In genomic region chr3:197736491-197737318, GRCh38 we compare ENCODE assay signal across 1 cellular context.
TF ChIP-seq lines count a peak whose summit lies in the region.

Gene RUBCN (minus strand): TSS chr3:197736904. CDS start chr3:197736719, 185 bp downstream.

TF ChIP-seq in K562, 482 proteins besides CTCF, POLR2A, EP300 and RAD21 (continued from another document and continues in another):
- TF ChIP-seq, protein P1, sequence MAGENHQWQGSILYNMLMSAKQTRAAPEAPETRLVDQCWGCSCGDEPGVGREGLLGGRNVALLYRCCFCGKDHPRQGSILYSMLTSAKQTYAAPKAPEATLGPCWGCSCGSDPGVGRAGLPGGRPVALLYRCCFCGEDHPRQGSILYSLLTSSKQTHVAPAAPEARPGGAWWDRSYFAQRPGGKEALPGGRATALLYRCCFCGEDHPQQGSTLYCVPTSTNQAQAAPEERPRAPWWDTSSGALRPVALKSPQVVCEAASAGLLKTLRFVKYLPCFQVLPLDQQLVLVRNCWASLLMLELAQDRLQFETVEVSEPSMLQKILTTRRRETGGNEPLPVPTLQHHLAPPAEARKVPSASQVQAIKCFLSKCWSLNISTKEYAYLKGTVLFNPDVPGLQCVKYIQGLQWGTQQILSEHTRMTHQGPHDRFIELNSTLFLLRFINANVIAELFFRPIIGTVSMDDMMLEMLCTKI (IDR thresholded peaks at IDR 0.05; ENCODE audit: partially characterized antibody) = no peak
- TF ChIP-seq ZNF780A (CRISPR knock-in tag; IDR thresholded peaks at IDR 0.05) (no peak), CHAMP1 (IDR thresholded peaks at IDR 0.05) (no peak), ETV1 (tag; conservative IDR thresholded peaks at IDR 0.05; ENCODE audit: low read depth) (peak; percentile 79), ZBTB5 (IDR thresholded peaks at IDR 0.05) (no peak), SREBF2 (CRISPR knock-in tag; IDR thresholded peaks at IDR 0.05) (no peak), FOXM1 (IDR thresholded peaks at IDR 0.05; ENCODE audit: low read depth) (no peak; the same call in none of the 2 replicates), FOXM1 (CRISPR knock-in tag; IDR thresholded peaks at IDR 0.05; ENCODE audit: low read depth) (peak; percentile 80), MIER1 (IDR thresholded peaks at IDR 0.05; ENCODE audit: low read depth) (no peak), MAFF (IDR thresholded peaks at IDR 0.05; ENCODE audit: low read length) (no peak), JUN (IDR thresholded peaks at IDR 0.05; ENCODE audit: borderline replicate concordance, low read depth, low read length) (peak; percentile 42; the same call in 1 of the 2 replicates), JUN (CRISPR knock-in tag; IDR thresholded peaks at IDR 0.05; ENCODE audit: borderline replicate concordance) (0 out of 2 replicates have a peak, but pooled peaks have one; percentile 40), SPI1 (IDR thresholded peaks at IDR 0.05; ENCODE audit: borderline replicate concordance, low read depth, low read length) (no peak), POLR3G (IDR thresholded peaks at IDR 0.05; ENCODE audit: extremely low read depth, insufficient read length, insufficient replicate concordance) (no peak), CREB3 (tag; conservative IDR thresholded peaks at IDR 0.05; ENCODE audit: low read depth) (no peak), LARP7 (IDR thresholded peaks at IDR 0.05) (no peak), ZNF174 (CRISPR knock-in tag; IDR thresholded peaks at IDR 0.05) (no peak), CHD4 (IDR thresholded peaks at IDR 0.05; ENCODE audit: insufficient read depth, insufficient replicate concordance, low read depth, low read length, poor library complexity, severe bottlenecking) (no peak), TRIM25 (IDR thresholded peaks at IDR 0.05; ENCODE audit: borderline replicate concordance) (no peak), MCM2 (IDR thresholded peaks at IDR 0.05; ENCODE audit: low read depth) (no peak), IRF2 (CRISPR knock-in tag; IDR thresholded peaks at IDR 0.05) (no peak), CBFA2T2 (conservative IDR thresholded peaks at IDR 0.05) (no peak), SRSF7 (optimal IDR thresholded peaks at IDR 0.05; ENCODE audit: low read depth, low read length) (no peak), SMAD2 (IDR thresholded peaks at IDR 0.05; ENCODE audit: low read depth, low read length) (no peak), ZNF282 (CRISPR knock-in tag; IDR thresholded peaks at IDR 0.05) (no peak), CREBBP (IDR thresholded peaks at IDR 0.05; ENCODE audit: low read depth, low read length) (no peak), TAL1 (IDR thresholded peaks at IDR 0.05) (no peak), RNF2 (IDR thresholded peaks at IDR 0.05) (0 out of 2 replicates have a peak, but pooled peaks have one; percentile 18), TGIF2 (CRISPR knock-in tag; IDR thresholded peaks at IDR 0.05) (peak; percentile 66), LEF1 (IDR thresholded peaks at IDR 0.05) (no peak), NFRKB (IDR thresholded peaks at IDR 0.05; ENCODE audit: low read depth) (no peak), POLR2H (tag; IDR thresholded peaks at IDR 0.05; ENCODE audit: low read depth) (peak; percentile 61; the same call in 1 of the 2 replicates), ZNF764 (CRISPR knock-in tag; IDR thresholded peaks at IDR 0.05; ENCODE audit: low read depth) (no peak), ZNF583 (CRISPR knock-in tag; IDR thresholded peaks at IDR 0.05) (peak; percentile 44; the same call in 1 of the 2 replicates), SOX6 (IDR thresholded peaks at IDR 0.05) (no peak), EZH2 (IDR thresholded peaks at IDR 0.05; ENCODE audit: borderline replicate concordance, low read depth, low read length) (no peak), MECOM (CRISPR knock-in tag; IDR thresholded peaks at IDR 0.05) (no peak), RBM22 (IDR thresholded peaks at IDR 0.05; ENCODE audit: low read depth, low read length, poor library complexity, severe bottlenecking) (no peak), NR2C1 (IDR thresholded peaks at IDR 0.05) (no peak), NR2C1 (tag; IDR thresholded peaks at IDR 0.05) (no peak), ZNF316 (IDR thresholded peaks at IDR 0.05) (no peak)
- TF ChIP-seq, protein P2, sequence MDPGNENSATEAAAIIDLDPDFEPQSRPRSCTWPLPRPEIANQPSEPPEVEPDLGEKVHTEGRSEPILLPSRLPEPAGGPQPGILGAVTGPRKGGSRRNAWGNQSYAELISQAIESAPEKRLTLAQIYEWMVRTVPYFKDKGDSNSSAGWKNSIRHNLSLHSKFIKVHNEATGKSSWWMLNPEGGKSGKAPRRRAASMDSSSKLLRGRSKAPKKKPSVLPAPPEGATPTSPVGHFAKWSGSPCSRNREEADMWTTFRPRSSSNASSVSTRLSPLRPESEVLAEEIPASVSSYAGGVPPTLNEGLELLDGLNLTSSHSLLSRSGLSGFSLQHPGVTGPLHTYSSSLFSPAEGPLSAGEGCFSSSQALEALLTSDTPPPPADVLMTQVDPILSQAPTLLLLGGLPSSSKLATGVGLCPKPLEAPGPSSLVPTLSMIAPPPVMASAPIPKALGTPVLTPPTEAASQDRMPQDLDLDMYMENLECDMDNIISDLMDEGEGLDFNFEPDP (CRISPR knock-in tag; IDR thresholded peaks at IDR 0.05) = no peak; the same call in 1 of the 2 replicates
- TF ChIP-seq, protein P3, sequence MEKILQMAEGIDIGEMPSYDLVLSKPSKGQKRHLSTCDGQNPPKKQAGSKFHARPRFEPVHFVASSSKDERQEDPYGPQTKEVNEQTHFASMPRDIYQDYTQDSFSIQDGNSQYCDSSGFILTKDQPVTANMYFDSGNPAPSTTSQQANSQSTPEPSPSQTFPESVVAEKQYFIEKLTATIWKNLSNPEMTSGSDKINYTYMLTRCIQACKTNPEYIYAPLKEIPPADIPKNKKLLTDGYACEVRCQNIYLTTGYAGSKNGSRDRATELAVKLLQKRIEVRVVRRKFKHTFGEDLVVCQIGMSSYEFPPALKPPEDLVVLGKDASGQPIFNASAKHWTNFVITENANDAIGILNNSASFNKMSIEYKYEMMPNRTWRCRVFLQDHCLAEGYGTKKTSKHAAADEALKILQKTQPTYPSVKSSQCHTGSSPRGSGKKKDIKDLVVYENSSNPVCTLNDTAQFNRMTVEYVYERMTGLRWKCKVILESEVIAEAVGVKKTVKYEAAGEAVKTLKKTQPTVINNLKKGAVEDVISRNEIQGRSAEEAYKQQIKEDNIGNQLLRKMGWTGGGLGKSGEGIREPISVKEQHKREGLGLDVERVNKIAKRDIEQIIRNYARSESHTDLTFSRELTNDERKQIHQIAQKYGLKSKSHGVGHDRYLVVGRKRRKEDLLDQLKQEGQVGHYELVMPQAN (IDR thresholded peaks at IDR 0.05; ENCODE audit: borderline replicate concordance) = no peak
- TF ChIP-seq, protein P4, sequence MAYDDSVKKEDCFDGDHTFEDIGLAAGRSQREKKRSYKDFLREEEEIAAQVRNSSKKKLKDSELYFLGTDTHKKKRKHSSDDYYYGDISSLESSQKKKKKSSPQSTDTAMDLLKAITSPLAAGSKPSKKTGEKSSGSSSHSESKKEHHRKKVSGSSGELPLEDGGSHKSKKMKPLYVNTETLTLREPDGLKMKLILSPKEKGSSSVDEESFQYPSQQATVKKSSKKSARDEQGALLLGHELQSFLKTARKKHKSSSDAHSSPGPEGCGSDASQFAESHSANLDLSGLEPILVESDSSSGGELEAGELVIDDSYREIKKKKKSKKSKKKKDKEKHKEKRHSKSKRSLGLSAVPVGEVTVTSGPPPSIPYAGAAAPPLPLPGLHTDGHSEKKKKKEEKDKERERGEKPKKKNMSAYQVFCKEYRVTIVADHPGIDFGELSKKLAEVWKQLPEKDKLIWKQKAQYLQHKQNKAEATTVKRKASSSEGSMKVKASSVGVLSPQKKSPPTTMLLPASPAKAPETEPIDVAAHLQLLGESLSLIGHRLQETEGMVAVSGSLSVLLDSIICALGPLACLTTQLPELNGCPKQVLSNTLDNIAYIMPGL (CRISPR knock-in tag; IDR thresholded peaks at IDR 0.05) = no peak
- TF ChIP-seq, protein P5, sequence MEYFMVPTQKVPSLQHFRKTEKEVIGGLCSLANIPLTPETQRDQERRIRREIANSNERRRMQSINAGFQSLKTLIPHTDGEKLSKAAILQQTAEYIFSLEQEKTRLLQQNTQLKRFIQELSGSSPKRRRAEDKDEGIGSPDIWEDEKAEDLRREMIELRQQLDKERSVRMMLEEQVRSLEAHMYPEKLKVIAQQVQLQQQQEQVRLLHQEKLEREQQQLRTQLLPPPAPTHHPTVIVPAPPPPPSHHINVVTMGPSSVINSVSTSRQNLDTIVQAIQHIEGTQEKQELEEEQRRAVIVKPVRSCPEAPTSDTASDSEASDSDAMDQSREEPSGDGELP (CRISPR knock-in tag; IDR thresholded peaks at IDR 0.05; ENCODE audit: borderline replicate concordance) = peak; percentile 71
- TF ChIP-seq, protein P6, sequence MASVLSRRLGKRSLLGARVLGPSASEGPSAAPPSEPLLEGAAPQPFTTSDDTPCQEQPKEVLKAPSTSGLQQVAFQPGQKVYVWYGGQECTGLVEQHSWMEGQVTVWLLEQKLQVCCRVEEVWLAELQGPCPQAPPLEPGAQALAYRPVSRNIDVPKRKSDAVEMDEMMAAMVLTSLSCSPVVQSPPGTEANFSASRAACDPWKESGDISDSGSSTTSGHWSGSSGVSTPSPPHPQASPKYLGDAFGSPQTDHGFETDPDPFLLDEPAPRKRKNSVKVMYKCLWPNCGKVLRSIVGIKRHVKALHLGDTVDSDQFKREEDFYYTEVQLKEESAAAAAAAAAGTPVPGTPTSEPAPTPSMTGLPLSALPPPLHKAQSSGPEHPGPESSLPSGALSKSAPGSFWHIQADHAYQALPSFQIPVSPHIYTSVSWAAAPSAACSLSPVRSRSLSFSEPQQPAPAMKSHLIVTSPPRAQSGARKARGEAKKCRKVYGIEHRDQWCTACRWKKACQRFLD (CRISPR knock-in tag; IDR thresholded peaks at IDR 0.05) = no peak
- TF ChIP-seq, protein P7, sequence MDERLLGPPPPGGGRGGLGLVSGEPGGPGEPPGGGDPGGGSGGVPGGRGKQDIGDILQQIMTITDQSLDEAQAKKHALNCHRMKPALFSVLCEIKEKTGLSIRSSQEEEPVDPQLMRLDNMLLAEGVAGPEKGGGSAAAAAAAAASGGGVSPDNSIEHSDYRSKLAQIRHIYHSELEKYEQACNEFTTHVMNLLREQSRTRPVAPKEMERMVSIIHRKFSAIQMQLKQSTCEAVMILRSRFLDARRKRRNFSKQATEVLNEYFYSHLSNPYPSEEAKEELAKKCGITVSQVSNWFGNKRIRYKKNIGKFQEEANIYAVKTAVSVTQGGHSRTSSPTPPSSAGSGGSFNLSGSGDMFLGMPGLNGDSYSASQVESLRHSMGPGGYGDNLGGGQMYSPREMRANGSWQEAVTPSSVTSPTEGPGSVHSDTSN (CRISPR knock-in tag; IDR thresholded peaks at IDR 0.05; ENCODE audit: low read depth) = no peak
- TF ChIP-seq, protein P7 (tag; conservative IDR thresholded peaks at IDR 0.05; ENCODE audit: low read depth) = no peak
